Comparison of ENCODE assay signal across 9 cellular contexts in the genomic region with DNA sequence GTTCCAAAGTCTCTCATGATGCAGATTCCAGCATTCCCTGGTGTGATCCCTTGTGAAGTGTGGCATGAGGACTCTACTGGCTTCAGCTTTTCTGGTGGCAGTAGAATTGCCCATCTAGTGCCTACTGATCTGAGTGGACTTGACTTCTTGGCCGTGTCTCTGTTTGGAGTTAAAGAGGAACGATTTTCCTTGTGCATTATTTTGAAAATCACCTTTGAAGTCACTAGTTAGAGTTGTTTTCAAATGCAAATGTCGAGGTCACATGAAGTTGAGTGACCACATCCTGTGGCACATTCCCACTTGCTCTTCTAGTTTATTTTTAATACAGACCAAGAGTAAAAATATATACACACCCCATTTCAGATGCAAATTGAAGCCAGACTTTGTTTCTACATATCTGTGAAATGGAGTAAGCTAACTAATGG.
DNase-seq lines count a peak whose midpoint lies in the region; ATAC-seq and TF ChIP-seq lines count a peak whose summit lies in the region.
"Had no signal": no experiment of that assay in that cellular context is flagged by ENCODE, and none has a peak within 500 bp of the region (broad histone marks: within the 10 kb centered on the region; RNA-seq: fewer than 3 reads in every experiment).

No MANE protein-coding gene starts in this region.

- H3K9me3 ChIP-seq in right cardiac atrium (ENCODE audit: control insufficient read depth, low read length) (no peaks in the 10 kb centered on the region), heart right ventricle (no peaks in the 10 kb centered on the region)
- H3K9me3 ChIP-seq: stomach had no signal

- intact Hi-C loops in right cardiac atrium (cut with DNase I) = no loop called here
- intact Hi-C loops in heart right ventricle (cut with DNase I) = no loop called here

- H3K27me3 ChIP-seq in right cardiac atrium (ENCODE audit: control insufficient read depth, insufficient read depth) (no peaks in the 10 kb centered on the region), heart right ventricle (no peaks in the 10 kb centered on the region)
- H3K27me3 ChIP-seq: stomach had no signal

- DNase-seq in fibroblast of villous mesenchyme (ENCODE audit: low read depth) (peak; percentile 55), NCI-H2171 (lab: John Stamatoyannopoulos, UW) (no peak), omental fat pad (ENCODE audit: low spot score) (no peak), right cardiac atrium (no peak), heart right ventricle (no peak)
- DNase-seq: stomach had no signal

- H3K4me3 ChIP-seq in fibroblast of villous mesenchyme (ENCODE audit: low read depth, low read length) (no peak overlapping the region), right cardiac atrium (ENCODE audit: low read length) (no peak overlapping the region), heart right ventricle (no peak overlapping the region)
- H3K4me3 ChIP-seq: stomach had no signal

- H3K27ac ChIP-seq in right cardiac atrium (ENCODE audit: low read length) = no peak overlapping the region
- H3K27ac ChIP-seq in heart right ventricle = no peak overlapping the region
- H3K27ac ChIP-seq: stomach had no signal

- 52% methylated on average over 3 of the region's 3 CpGs for WGBS in right cardiac atrium
- WGBS in heart right ventricle, 2 donors = 56 to 60% methylated on average over 3 of the region's 3 CpGs

- peaks cover 3% of the 10 kb centered on the region for H3K4me1 ChIP-seq in right cardiac atrium (ENCODE audit: control insufficient read depth, insufficient read depth, low read length)
- peaks cover 0 to 13% (median 4%) of the 10 kb centered on the region in 9 donors for H3K4me1 ChIP-seq in heart right ventricle
- H3K4me1 ChIP-seq: stomach had no signal

- no peak for TF ChIP-seq CTCF in fibroblast of villous mesenchyme (IDR thresholded peaks at IDR 0.05; ENCODE audit: insufficient read depth, low read depth, low read length)
- no peak for TF ChIP-seq CTCF in omental fat pad (IDR thresholded peaks at IDR 0.05)
- TF ChIP-seq CTCF in heart right ventricle (IDR thresholded peaks at IDR 0.05) = no peak

- ATAC-seq in GM18498 (IDR thresholded peaks at IDR 0.05; ENCODE audit: unreplicated experiment) (peak; percentile 68), GM21576 (IDR thresholded peaks at IDR 0.05; ENCODE audit: unreplicated experiment) (peak; percentile 82), HG03571 (IDR thresholded peaks at IDR 0.05; ENCODE audit: unreplicated experiment) (peak; percentile 56), omental fat pad (ENCODE audit: low FRiP score) (no peak), right cardiac atrium (no peak), heart right ventricle (no peak)

- no peaks in the 10 kb centered on the region for H3K36me3 ChIP-seq in heart right ventricle
- H3K36me3 ChIP-seq: stomach had no signal

Comparison
In these comparisons a context has a peak if more than half of its experiments do, and no peak if none do; other contexts are left out.
1. ATAC-seq: peak in GM18498 (single experiment), GM21576 (single experiment) and HG03571 (single experiment); none in omental fat pad (single experiment), right cardiac atrium (0 of 2) and heart right ventricle (0 of 8).